ENCODE assay signal across 12 cellular contexts in the genomic region with DNA sequence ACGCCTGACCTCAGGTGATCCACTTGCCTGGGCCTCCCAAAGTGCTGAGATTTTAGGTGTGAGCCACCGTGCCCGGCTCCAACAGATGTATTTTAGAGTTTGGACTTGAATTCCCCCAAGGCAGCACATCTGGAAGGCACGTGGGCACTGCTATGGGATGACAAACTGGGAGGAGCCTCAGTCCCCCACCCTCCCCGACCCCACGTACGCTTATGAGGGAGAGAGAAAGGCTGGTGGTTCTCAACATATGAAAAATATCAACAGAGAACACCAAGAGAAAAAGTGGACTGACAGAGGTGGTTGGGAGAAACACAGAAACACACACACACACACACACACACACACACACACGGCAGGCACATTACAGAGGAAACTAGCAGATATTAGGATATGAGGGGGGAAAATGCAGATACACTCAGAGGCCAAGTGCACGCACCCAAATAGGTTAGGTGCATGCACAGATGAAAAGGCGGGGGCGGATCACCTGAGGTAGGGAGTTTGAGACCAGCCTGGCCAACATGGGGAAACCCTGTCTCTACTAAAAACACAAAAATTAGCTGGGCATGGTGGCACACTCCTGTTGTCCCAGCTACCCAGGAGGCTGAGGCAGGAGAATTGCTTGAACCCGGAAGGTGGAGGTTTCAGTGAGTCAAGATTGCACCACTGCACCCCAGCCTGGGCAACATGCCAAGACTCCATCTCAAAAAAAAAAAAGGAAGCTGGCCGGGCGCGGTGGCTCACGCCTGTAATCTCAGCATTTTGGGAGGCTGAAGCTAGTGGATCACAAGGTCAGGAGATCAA. TPM values are rescaled to one million over a fixed set of nuclear protein-coding genes. Genes with fewer than 3 reads are reported as not detected.
DNase-seq lines count a peak whose midpoint lies in the region; ATAC-seq and TF ChIP-seq lines count a peak whose summit lies in the region.
"Had no signal": no experiment of that assay in that cellular context is flagged by ENCODE, and none has a peak within 500 bp of the region (broad histone marks: within the 10 kb centered on the region; RNA-seq: fewer than 3 reads in every experiment).

No MANE protein-coding gene starts in this region.

- no peak for TF ChIP-seq CTCF in NB4 (IDR thresholded peaks at IDR 0.05; ENCODE audit: low read depth, low read length)
- no peak for TF ChIP-seq CTCF in nephron (IDR thresholded peaks at IDR 0.05; ENCODE audit: unreplicated experiment in 3 of 3)

- no peaks in the 10 kb centered on the region for H3K9me3 Mint-ChIP-seq in central memory CD8-positive, alpha-beta T cell
- H3K9me3 Mint-ChIP-seq in nephron = no peaks in the 10 kb centered on the region
- H3K9me3 Mint-ChIP-seq: activated naive CD8-positive, alpha-beta T cell treated with anti-CD3 and anti-CD28 coated beads, Interleukin-2, amount 50 U/mL, for 24 hours had no signal

- peak; percentile 8 for DNase-seq in SIG-M5 treated with dmso at 0.1 percent for 504 hours (lab: John Stamatoyannopoulos, UW; ENCODE audit: unreplicated experiment)
- DNase-seq in SIG-M5 (lab: John Stamatoyannopoulos, UW) = no peak
- peak; percentile 58 for DNase-seq in NB4 (ENCODE audit: low read depth)
- DNase-seq in central memory CD8-positive, alpha-beta T cell (ENCODE audit: low spot score in 2 of 2) = no peak
- no peak for DNase-seq in pons (ENCODE audit: low spot score)
- no peak for DNase-seq in mesenteric fat pad (ENCODE audit: low spot score)
- DNase-seq: activated naive CD8-positive, alpha-beta T cell treated with anti-CD3 and anti-CD28 coated beads, Interleukin-2, amount 50 U/mL, for 24 hours; DMS53; MG63; NCI-H510A had no signal

- no peaks in the 10 kb centered on the region for H3K27me3 Mint-ChIP-seq in central memory CD8-positive, alpha-beta T cell
- no peaks in the 10 kb centered on the region for H3K27me3 Mint-ChIP-seq in nephron (ENCODE audit: low read depth)
- H3K27me3 Mint-ChIP-seq: activated naive CD8-positive, alpha-beta T cell treated with anti-CD3 and anti-CD28 coated beads, Interleukin-2, amount 50 U/mL, for 24 hours had no signal

- no peak overlapping the region for H3K4me3 ChIP-seq in NB4 (ENCODE audit: low read depth, low read length)
- H3K4me3 ChIP-seq: MG63 had no signal

- no peak for ATAC-seq in central memory CD8-positive, alpha-beta T cell (replicated peaks; ENCODE audit: extremely low read depth, poor library complexity, severe bottlenecking)
- no peak for ATAC-seq in HG02623 (IDR thresholded peaks at IDR 0.05; ENCODE audit: unreplicated experiment)
- ATAC-seq: activated naive CD8-positive, alpha-beta T cell treated with anti-CD3 and anti-CD28 coated beads, Interleukin-2, amount 50 U/mL, for 24 hours had no signal

- no peak overlapping the region for H3K4me3 Mint-ChIP-seq in central memory CD8-positive, alpha-beta T cell
- H3K4me3 Mint-ChIP-seq in nephron = peak overlapping the region; percentile 72 to 80 (median 78)
- H3K4me3 Mint-ChIP-seq: activated naive CD8-positive, alpha-beta T cell treated with anti-CD3 and anti-CD28 coated beads, Interleukin-2, amount 50 U/mL, for 24 hours had no signal

- peaks cover 39% of the 10 kb centered on the region for H3K4me1 Mint-ChIP-seq in central memory CD8-positive, alpha-beta T cell
- peaks cover 6% of the 10 kb centered on the region for H3K4me1 Mint-ChIP-seq in nephron

- H3K36me3 Mint-ChIP-seq in central memory CD8-positive, alpha-beta T cell (ENCODE audit: insufficient read depth) = peaks cover 32% of the 10 kb centered on the region
- H3K36me3 Mint-ChIP-seq in nephron (ENCODE audit: low read depth) = peaks cover 6% of the 10 kb centered on the region

- peak overlapping the region; percentile 13 for H3K27ac Mint-ChIP-seq in central memory CD8-positive, alpha-beta T cell (ENCODE audit: low read depth)
- H3K27ac Mint-ChIP-seq in nephron = peak overlapping the region in 1 of 3 experiments; percentile 26
- H3K27ac Mint-ChIP-seq: activated naive CD8-positive, alpha-beta T cell treated with anti-CD3 and anti-CD28 coated beads, Interleukin-2, amount 50 U/mL, for 24 hours had no signal

- TF ChIP-seq POLR2A in NB4 (IDR thresholded peaks at IDR 0.05; ENCODE audit: extremely low read depth, insufficient read length) = no peak

RNA-seq across cellular contexts. Expression of a gene that starts 3.2 kb away (rescaled TPM):
- total RNA-seq in mesenteric fat pad = 45.4 TPM

RNA-seq across cellular contexts. Expression of a gene that starts 3.2 kb away (rescaled TPM):
- 229 TPM for total RNA-seq in mesenteric fat pad

RNA-seq across cellular contexts. Expression of a gene that starts 28.9 kb away (rescaled TPM):
- total RNA-seq in mesenteric fat pad = 45.2 TPM

RNA-seq across cellular contexts. Expression of a gene that starts 30.4 kb away (rescaled TPM):
- 33.2 TPM for total RNA-seq in mesenteric fat pad

RNA-seq across cellular contexts. Expression of a gene that starts 44.3 kb away (rescaled TPM):
- total RNA-seq in mesenteric fat pad = 11.5 TPM

Comparison
In these comparisons a context has a peak if more than half of its experiments do, and no peak if none do; other contexts are left out.
1. DNase-seq: peak in SIG-M5 treated with dmso at 0.1 percent for 504 hours (single experiment) and NB4 (single experiment); none in SIG-M5 (single experiment), central memory CD8-positive, alpha-beta T cell (0 of 2), pons (single experiment) and mesenteric fat pad (single experiment).